Comparison of ENCODE assay signal across 1 cellular context in the genomic region with DNA sequence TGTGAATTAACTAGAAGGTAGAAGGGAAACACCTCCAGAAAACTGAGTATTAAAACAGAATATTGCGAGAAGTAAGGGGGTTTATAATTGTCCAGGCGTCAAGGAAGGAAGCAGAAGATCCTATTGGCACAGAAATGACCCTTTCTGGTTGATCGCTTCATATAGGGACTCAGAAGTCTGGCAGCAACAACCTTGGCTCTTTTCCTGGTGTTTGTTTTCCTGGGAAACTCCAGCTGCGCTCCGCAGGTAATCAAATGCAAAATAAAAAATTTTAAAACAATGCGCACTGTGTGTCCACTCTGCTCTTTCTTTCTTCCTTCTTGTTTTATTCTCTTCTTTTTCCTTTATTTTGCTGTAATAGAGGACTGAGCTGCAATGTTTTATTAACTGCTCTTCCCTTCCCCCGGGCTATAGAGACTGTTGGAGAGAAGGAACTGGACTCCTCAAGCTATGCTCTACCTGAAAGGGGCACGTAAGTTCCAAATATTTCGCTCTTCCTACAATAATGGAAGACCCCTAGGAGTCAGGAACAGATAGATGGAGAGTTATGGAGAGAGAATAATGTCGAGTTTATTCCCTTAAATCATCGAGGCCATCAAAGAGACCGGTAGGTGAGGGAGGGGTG.
TF ChIP-seq lines count a peak whose summit lies in the region.

No MANE protein-coding gene starts in this region.

TF ChIP-seq in GM12878, 131 proteins besides CTCF, POLR2A, EP300 and RAD21:
- TF ChIP-seq CBX5 (IDR thresholded peaks at IDR 0.05; ENCODE audit: low read depth) (no peak), CUX1 (IDR thresholded peaks at IDR 0.05; ENCODE audit: insufficient replicate concordance, low read depth, low read length) (no peak), PML (IDR thresholded peaks at IDR 0.05; ENCODE audit: low read length) (no peak), ZBED1 (IDR thresholded peaks at IDR 0.05; ENCODE audit: borderline replicate concordance) (no peak), BACH1 (IDR thresholded peaks at IDR 0.05; ENCODE audit: borderline replicate concordance) (no peak), RELA (IDR thresholded peaks at IDR 0.05; ENCODE audit: borderline replicate concordance, partially characterized antibody) (no peak), RELB (IDR thresholded peaks at IDR 0.05; ENCODE audit: low read depth) (no peak), JUND (IDR thresholded peaks at IDR 0.05; ENCODE audit: low read depth, low read length) (no peak), ESRRA (IDR thresholded peaks at IDR 0.05; ENCODE audit: low read length) (no peak), SKIL (IDR thresholded peaks at IDR 0.05; ENCODE audit: low read depth, poor library complexity, severe bottlenecking) (no peak), CREM (IDR thresholded peaks at IDR 0.05; ENCODE audit: low read depth) (no peak), ZSCAN29 (IDR thresholded peaks at IDR 0.05) (no peak), ZZZ3 (IDR thresholded peaks at IDR 0.05; ENCODE audit: control insufficient read depth, insufficient read length, low read depth) (no peak), TCF12 (IDR thresholded peaks at IDR 0.05; ENCODE audit: low read depth, low read length) (no peak), ATF7 (IDR thresholded peaks at IDR 0.05; ENCODE audit: low read depth) (no peak)
- TF ChIP-seq, protein P1, sequence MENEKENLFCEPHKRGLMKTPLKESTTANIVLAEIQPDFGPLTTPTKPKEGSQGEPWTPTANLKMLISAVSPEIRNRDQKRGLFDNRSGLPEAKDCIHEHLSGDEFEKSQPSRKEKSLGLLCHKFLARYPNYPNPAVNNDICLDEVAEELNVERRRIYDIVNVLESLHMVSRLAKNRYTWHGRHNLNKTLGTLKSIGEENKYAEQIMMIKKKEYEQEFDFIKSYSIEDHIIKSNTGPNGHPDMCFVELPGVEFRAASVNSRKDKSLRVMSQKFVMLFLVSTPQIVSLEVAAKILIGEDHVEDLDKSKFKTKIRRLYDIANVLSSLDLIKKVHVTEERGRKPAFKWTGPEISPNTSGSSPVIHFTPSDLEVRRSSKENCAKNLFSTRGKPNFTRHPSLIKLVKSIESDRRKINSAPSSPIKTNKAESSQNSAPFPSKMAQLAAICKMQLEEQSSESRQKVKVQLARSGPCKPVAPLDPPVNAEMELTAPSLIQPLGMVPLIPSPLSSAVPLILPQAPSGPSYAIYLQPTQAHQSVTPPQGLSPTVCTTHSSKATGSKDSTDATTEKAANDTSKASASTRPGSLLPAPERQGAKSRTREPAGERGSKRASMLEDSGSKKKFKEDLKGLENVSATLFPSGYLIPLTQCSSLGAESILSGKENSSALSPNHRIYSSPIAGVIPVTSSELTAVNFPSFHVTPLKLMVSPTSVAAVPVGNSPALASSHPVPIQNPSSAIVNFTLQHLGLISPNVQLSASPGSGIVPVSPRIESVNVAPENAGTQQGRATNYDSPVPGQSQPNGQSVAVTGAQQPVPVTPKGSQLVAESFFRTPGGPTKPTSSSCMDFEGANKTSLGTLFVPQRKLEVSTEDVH (IDR thresholded peaks at IDR 0.05; ENCODE audit: low read depth, partially characterized antibody), result no peak
- TF ChIP-seq, protein P2, sequence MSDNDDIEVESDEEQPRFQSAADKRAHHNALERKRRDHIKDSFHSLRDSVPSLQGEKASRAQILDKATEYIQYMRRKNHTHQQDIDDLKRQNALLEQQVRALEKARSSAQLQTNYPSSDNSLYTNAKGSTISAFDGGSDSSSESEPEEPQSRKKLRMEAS (IDR thresholded peaks at IDR 0.05; ENCODE audit: low read depth, low read length), result no peak
